Comparison of ENCODE assay signal across 21 cellular contexts in the genomic region with DNA sequence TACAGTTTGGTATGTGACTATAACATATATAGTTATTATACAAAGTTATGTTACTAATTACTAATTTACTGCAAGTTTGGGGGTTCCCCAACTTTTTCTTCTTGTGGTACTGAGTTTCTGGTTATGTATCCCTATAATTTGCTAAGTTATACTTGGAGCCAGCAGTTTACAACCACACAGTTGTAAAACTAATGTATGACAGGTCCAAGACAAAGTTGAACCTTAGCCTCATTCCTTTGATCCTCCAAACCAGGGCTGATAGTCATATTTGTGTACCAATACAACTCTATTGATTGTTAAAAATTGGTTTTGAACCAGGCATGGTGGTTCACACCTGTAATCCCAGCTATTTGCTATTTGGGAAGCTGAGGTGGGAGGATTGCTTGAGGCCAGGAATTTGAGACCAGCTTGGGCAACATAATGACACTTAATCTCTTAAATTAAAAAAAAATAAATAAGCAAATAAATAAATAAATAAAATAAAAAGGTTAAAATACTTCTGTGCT. TPM values are rescaled to one million over a fixed set of nuclear protein-coding genes. Genes with fewer than 3 reads are reported as not detected.
DNase-seq lines count a peak whose midpoint lies in the region; ATAC-seq, FAIRE-seq and TF ChIP-seq lines count a peak whose summit lies in the region.
"Had no signal": no experiment of that assay in that cellular context is flagged by ENCODE, and none has a peak within 500 bp of the region (broad histone marks: within the 10 kb centered on the region; RNA-seq: fewer than 3 reads in every experiment).

No MANE protein-coding gene starts in this region.

- H3K9me3 ChIP-seq in mucosa of descending colon, result no peaks in the 10 kb centered on the region

- FAIRE-seq in GM12892 (lab: Jason Lieb, UNC), result peak; percentile 57
- FAIRE-seq: A549, GM19239, H1 had no signal

- no peaks in the 10 kb centered on the region for H3K36me3 ChIP-seq in mucosa of descending colon (ENCODE audit: low read depth)

- peaks cover 27% of the 10 kb centered on the region for H3K4me1 ChIP-seq in mucosa of descending colon (ENCODE audit: low read depth)
- H3K4me1 ChIP-seq: A549 had no signal

- ATAC-seq in left lobe of liver, result peak; percentile 49
- peak; percentile 80 for ATAC-seq in mucosa of descending colon
- ATAC-seq: A549 had no signal

- H3K4me3 ChIP-seq in mucosa of descending colon, result no peak overlapping the region
- H3K4me3 ChIP-seq: A549, GM23248 had no signal

- TF ChIP-seq POLR2A in GM12892 (IDR thresholded peaks at IDR 0.05; ENCODE audit: low read depth, low read length), result no peak

- TF ChIP-seq CTCF in mucosa of descending colon (IDR thresholded peaks at IDR 0.05), result no peak

- intact Hi-C loops in mucosa of descending colon (cut with DNase I, micrococcal nuclease), result no loop called here

- DNase-seq in GM12892 (ENCODE audit: insufficient read length) (no peak), left lobe of liver (ENCODE audit: low spot score) (no peak), mucosa of descending colon (peak in 1 of 3 donors; percentile 25), ecto neural progenitor cell (ENCODE audit: low spot score) (no peak), AG20443 (ENCODE audit: low spot score) (no peak), NCI-H510A (lab: John Stamatoyannopoulos, UW) (no peak)
- DNase-seq: 8988T; ACHN; C1 segment of cervical spinal cord; Calu3; CD4-positive, alpha-beta memory T cell; COR-L47; DMS53; DMS79 treated with DMSO at 0.1 percent for 48 hours; GF-D8; GM23248; H7; HCEC 1CT had no signal

RNA-seq across cellular contexts. Expression of a gene that starts 24.3 kb away (rescaled TPM):
- 11.3 TPM for polyA plus RNA-seq in GM12892 (2012; ENCODE audit: missing spikeins)
- total RNA-seq in left lobe of liver (11.1 TPM), mucosa of descending colon (10 to 100 TPM; 39.0 to 60.2 (median 51.2) TPM)

RNA-seq across cellular contexts. Expression of a gene that starts 24.5 kb away (rescaled TPM):
- 15.5 TPM for polyA plus RNA-seq in GM12892 (2012; ENCODE audit: missing spikeins)
- total RNA-seq in left lobe of liver (13.5 TPM), mucosa of descending colon (10 to 100 TPM; 29.5 to 40.4 (median 36.3) TPM)
